ENCODE assay signal across 9 cellular contexts in genomic region chr16:14284371-14284770, GRCh38.
DNase-seq lines count a peak whose midpoint lies in the region; ATAC-seq and TF ChIP-seq lines count a peak whose summit lies in the region.
"Had no signal": no experiment of that assay in that cellular context is flagged by ENCODE, and none has a peak within 500 bp of the region (broad histone marks: within the 10 kb centered on the region; RNA-seq: fewer than 3 reads in every experiment).

No MANE protein-coding gene starts in this region.

- H3K23ac ChIP-seq in mesenchymal stem cell (ENCODE audit: low read length in 2 of 2): no peak overlapping the region

- peaks cover 0 to 26% (median 7%) of the 10 kb centered on the region in 8 donors for H3K9me3 Mint-ChIP-seq in CD4-positive, alpha-beta memory T cell
- H3K9me3 Mint-ChIP-seq in activated B cell treated with CpG ODN at 0.5 μM for 24 hours: peaks cover 6% of the 10 kb centered on the region

- peaks cover 8 to 33% (median 16%) of the 10 kb centered on the region in 4 donors for H3K4me1 Mint-ChIP-seq in CD4-positive, alpha-beta memory T cell
- peaks cover 23% of the 10 kb centered on the region for H3K4me1 Mint-ChIP-seq in activated B cell treated with CpG ODN at 0.5 μM for 24 hours

- H3K18ac ChIP-seq in mesenchymal stem cell (ENCODE audit: low read depth in 1 of 2, low read length in 2 of 2): no peak overlapping the region

- no peak for DNase-seq in CD4-positive, alpha-beta memory T cell
- DNase-seq in activated B cell treated with CpG ODN at 0.5 μM for 24 hours: no peak
- DNase-seq in mesenchymal stem cell: no peak
- no peak for DNase-seq in SW480 (ENCODE audit: low spot score)
- no peak for DNase-seq in uterus
- DNase-seq: effector CD8-positive, alpha-beta T cell had no signal

- TF ChIP-seq CTCF in activated B cell treated with CpG ODN at 0.5 μM for 24 hours (IDR thresholded peaks at IDR 0.05) (no peak), uterus (IDR thresholded peaks at IDR 0.05) (no peak)

- peak overlapping the region in 4 of 7 donors; percentile 6 to 98 (median 28) for H3K27ac Mint-ChIP-seq in CD4-positive, alpha-beta memory T cell
- H3K27ac Mint-ChIP-seq in activated B cell treated with CpG ODN at 0.5 μM for 24 hours: peak overlapping the region; percentile 46

- TF ChIP-seq POLR2A in GM18505 (IDR thresholded peaks at IDR 0.05; ENCODE audit: borderline replicate concordance, extremely low read depth, insufficient read depth, insufficient read length) (no peak), uterus (IDR thresholded peaks at IDR 0.05) (no peak)

- H3K27ac ChIP-seq in CD4-positive, alpha-beta memory T cell (ENCODE audit: low read depth, low read length): no peak overlapping the region
- no peak overlapping the region for H3K27ac ChIP-seq in HUES6 (ENCODE audit: low read depth, low read length)
- H3K27ac ChIP-seq in mesenchymal stem cell (ENCODE audit: low read length, poor library complexity, severe bottlenecking): no peak overlapping the region
- H3K27ac ChIP-seq in uterus: no peak overlapping the region

- no peaks in the 10 kb centered on the region for H3K36me3 ChIP-seq in CD4-positive, alpha-beta memory T cell (ENCODE audit: insufficient read depth, low read length)
- no peaks in the 10 kb centered on the region for H3K36me3 ChIP-seq in HUES6 (ENCODE audit: control insufficient read depth, insufficient read depth, low read length)
- no peaks in the 10 kb centered on the region for H3K36me3 ChIP-seq in mesenchymal stem cell (ENCODE audit: control insufficient read depth in 1 of 2, insufficient read depth in 2 of 2, low read depth in 1 of 2, low read length in 2 of 2)
- no peaks in the 10 kb centered on the region for H3K36me3 ChIP-seq in uterus

- no peak overlapping the region for H2BK120ac ChIP-seq in mesenchymal stem cell (ENCODE audit: low read depth, low read length)

- POLR2A ChIA-PET in CD4-positive, alpha-beta memory T cell (lab: Charles Lee; ENCODE audit: partially characterized antibody): interaction anchor here (1.6 kb wide), 1 partner anchor 17 kb away, joined by 8 read pairs; no protein-coding TSS in a partner anchor
- POLR2A ChIA-PET in activated B cell treated with CpG ODN at 0.5 μM for 24 hours (lab: Charles Lee): interaction anchor here (2.8 kb wide), 1 partner anchor 25 kb away, joined by 12 read pairs; no protein-coding TSS in a partner anchor

- peak overlapping the region in 7 of 8 donors; percentile 58 to 96 (median 94) for H3K4me3 Mint-ChIP-seq in CD4-positive, alpha-beta memory T cell
- peak overlapping the region; percentile 41 for H3K4me3 Mint-ChIP-seq in activated B cell treated with CpG ODN at 0.5 μM for 24 hours

- intact Hi-C loops in CD4-positive, alpha-beta memory T cell (cut with micrococcal nuclease): no loop called here
- intact Hi-C loops in activated B cell treated with CpG ODN at 0.5 μM for 24 hours (cut with micrococcal nuclease): loop anchor here (10.0 kb wide), 1 partner anchor 690 kb away; the partner anchor contains the start of gene PDXDC1
- intact Hi-C loops in uterus (cut with DNase I; ENCODE audit: low total_unique reads): no loop called here

- CTCF ChIA-PET in CD4-positive, alpha-beta memory T cell (lab: Charles Lee; ENCODE audit: partially characterized antibody): interaction anchor here (2.5 kb wide), 1 partner anchor 361 kb away, joined by 11 read pairs; no protein-coding TSS in a partner anchor
- CTCF ChIA-PET in activated B cell treated with CpG ODN at 0.5 μM for 24 hours (lab: Charles Lee): interaction anchor here (1.9 kb wide), 1 partner anchor 365 kb away, joined by 6 read pairs; the partner anchor contains the start of gene ERCC4

- H2BK5ac ChIP-seq in mesenchymal stem cell (ENCODE audit: low read depth, low read length, poor library complexity, severe bottlenecking): no peak overlapping the region

- 59% methylated on average over 5 of the region's 5 CpGs for WGBS in mesenchymal stem cell

- no peak overlapping the region for H2BK15ac ChIP-seq in mesenchymal stem cell (ENCODE audit: low read depth, poor library complexity, severe bottlenecking)

- no peak overlapping the region for H4K8ac ChIP-seq in mesenchymal stem cell (ENCODE audit: low read length)

- no peak overlapping the region for H3K4me2 ChIP-seq in mesenchymal stem cell (ENCODE audit: low read length, poor library complexity, severe bottlenecking)

- H3K9ac ChIP-seq in HUES6 (ENCODE audit: low read length): no peak overlapping the region
- H3K9ac ChIP-seq in mesenchymal stem cell (ENCODE audit: low read length): peak overlapping the region; percentile 89

- H2AFZ ChIP-seq in mesenchymal stem cell (ENCODE audit: low read depth, low read length): no peak overlapping the region

- H3K27me3 ChIP-seq in CD4-positive, alpha-beta memory T cell (ENCODE audit: insufficient read depth, low read length): no peaks in the 10 kb centered on the region
- H3K27me3 ChIP-seq in HUES6 (ENCODE audit: control insufficient read depth, insufficient read depth, low read length) (0 out of 2 replicates have a peak, but pooled peaks cover 4% of the 10 kb centered on the region), mesenchymal stem cell (ENCODE audit: control insufficient read depth in 1 of 2, insufficient read depth in 1 of 2, low read length in 2 of 2) (no peaks in the 10 kb centered on the region), uterus (no peaks in the 10 kb centered on the region)

- H3K4me1 ChIP-seq in CD4-positive, alpha-beta memory T cell (ENCODE audit: insufficient read depth, low read length): peaks cover 18% of the 10 kb centered on the region
- peaks cover 31% of the 10 kb centered on the region for H3K4me1 ChIP-seq in HUES6 (ENCODE audit: control insufficient read depth, insufficient read depth, low read length)
- peaks cover 8% of the 10 kb centered on the region for H3K4me1 ChIP-seq in mesenchymal stem cell (ENCODE audit: control insufficient read depth, insufficient read depth, low read depth, low read length)
- no peaks in the 10 kb centered on the region for H3K4me1 ChIP-seq in uterus

- H4K91ac ChIP-seq in mesenchymal stem cell (ENCODE audit: low read length): no peak overlapping the region

- no peak overlapping the region for H3K4ac ChIP-seq in mesenchymal stem cell (ENCODE audit: low read depth in 1 of 2, low read length in 2 of 2)

- no peak overlapping the region for H2BK12ac ChIP-seq in mesenchymal stem cell (ENCODE audit: low read length in 2 of 2)

- H3K79me1 ChIP-seq in mesenchymal stem cell (replicated peaks; ENCODE audit: low read length, poor library complexity, severe bottlenecking): no peaks in the 10 kb centered on the region

- ATAC-seq in activated B cell treated with CpG ODN at 0.5 μM for 24 hours (ENCODE audit: low read depth) (no peak), GM18505 (IDR thresholded peaks at IDR 0.05; ENCODE audit: unreplicated experiment) (no peak), GM18867 (IDR thresholded peaks at IDR 0.05; ENCODE audit: unreplicated experiment) (no peak)

- H2AK5ac ChIP-seq in mesenchymal stem cell (ENCODE audit: low read length, severe bottlenecking): no peak overlapping the region

- peaks cover 0 to 17% of the 10 kb centered on the region in 2 donors for H3K36me3 Mint-ChIP-seq in CD4-positive, alpha-beta memory T cell
- peaks cover 6% of the 10 kb centered on the region for H3K36me3 Mint-ChIP-seq in activated B cell treated with CpG ODN at 0.5 μM for 24 hours (ENCODE audit: low read depth)

- peaks cover 2% of the 10 kb centered on the region in 2 donors for H3K27me3 Mint-ChIP-seq in CD4-positive, alpha-beta memory T cell
- peaks cover 2% of the 10 kb centered on the region for H3K27me3 Mint-ChIP-seq in activated B cell treated with CpG ODN at 0.5 μM for 24 hours

- no peak overlapping the region for H3K14ac ChIP-seq in mesenchymal stem cell (ENCODE audit: low read length in 2 of 2)

- no peaks in the 10 kb centered on the region for H3K9me3 ChIP-seq in CD4-positive, alpha-beta memory T cell (ENCODE audit: control insufficient read depth in 1 of 2, low read length in 2 of 2)
- H3K9me3 ChIP-seq in HUES6 (ENCODE audit: control insufficient read depth, insufficient read depth, low read depth, low read length) (peaks cover 4% of the 10 kb centered on the region; the same call in 1 of the 2 replicates), mesenchymal stem cell (ENCODE audit: control insufficient read depth, low read length) (peaks cover 8% of the 10 kb centered on the region), uterus (no peaks in the 10 kb centered on the region)

- H3K4me3 ChIP-seq in CD4-positive, alpha-beta memory T cell (ENCODE audit: low read length in 2 of 2): no peak overlapping the region
- H3K4me3 ChIP-seq in HUES6 (ENCODE audit: low read depth, low read length): peak overlapping the region; percentile 87
- no peak overlapping the region for H3K4me3 ChIP-seq in mesenchymal stem cell (ENCODE audit: insufficient read depth in 1 of 2, low read depth in 1 of 2, low read length in 2 of 2)
- H3K4me3 ChIP-seq in uterus: no peak overlapping the region
